ENCODE assay signal across 2 cellular contexts in the genomic region with DNA sequence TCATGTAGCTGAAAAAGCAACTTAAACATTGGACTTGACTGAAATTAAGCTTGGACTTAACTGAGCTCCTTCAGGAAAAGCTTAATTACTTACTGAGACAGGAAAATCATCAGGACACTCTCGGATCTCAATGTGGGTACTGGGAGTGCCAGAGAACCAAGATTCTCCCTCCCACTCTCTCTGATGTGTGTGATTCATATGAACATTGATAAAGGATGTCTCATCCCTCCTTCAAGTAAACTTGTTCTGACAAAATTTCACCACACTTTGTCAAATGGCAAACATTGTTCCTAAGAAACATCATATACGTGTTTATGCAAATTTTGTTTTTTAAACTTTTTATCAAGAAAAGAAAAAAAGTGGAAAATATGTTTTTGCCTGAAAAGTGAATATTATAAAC.
TF ChIP-seq lines count a peak whose summit lies in the region.

No MANE protein-coding gene starts in this region.

TF ChIP-seq in IMR-90, 13 proteins besides CTCF, POLR2A, EP300 and RAD21:
- TF ChIP-seq CEBPB (IDR thresholded peaks at IDR 0.05; ENCODE audit: low read depth, low read length) (peak; percentile 79), BHLHE40 (IDR thresholded peaks at IDR 0.05; ENCODE audit: low read depth, low read length) (no peak), FOS (IDR thresholded peaks at IDR 0.05; ENCODE audit: low read depth, low read length) (peak; percentile 80)

TF ChIP-seq in GM12878, 131 proteins besides CTCF, POLR2A, EP300 and RAD21:
- TF ChIP-seq SMAD1 (IDR thresholded peaks at IDR 0.05; ENCODE audit: low read depth, partially characterized antibody) (no peak), SUPT20H (IDR thresholded peaks at IDR 0.05; ENCODE audit: borderline replicate concordance, control insufficient read depth, low read depth, low read length) (no peak), PAX8 (IDR thresholded peaks at IDR 0.05) (no peak), ETV6 (conservative IDR thresholded peaks at IDR 0.05 in 1 of 2, IDR thresholded peaks at IDR 0.05 in 1 of 2; ENCODE audit: borderline replicate concordance in 1 of 2, low read depth in 1 of 2) (no peak), YBX1 (IDR thresholded peaks at IDR 0.05) (no peak), EZH2 (IDR thresholded peaks at IDR 0.05; ENCODE audit: borderline replicate concordance, control insufficient read depth, low read depth, low read length) (no peak), SMAD5 (IDR thresholded peaks at IDR 0.05; ENCODE audit: low read depth) (no peak), JUND (IDR thresholded peaks at IDR 0.05; ENCODE audit: low read depth, low read length) (no peak), BCL11A (IDR thresholded peaks at IDR 0.05; ENCODE audit: low read depth, low read length) (no peak), SP1 (IDR thresholded peaks at IDR 0.05; ENCODE audit: low read depth, low read length) (no peak), SIN3A (IDR thresholded peaks at IDR 0.05; ENCODE audit: low read depth, low read length) (no peak)
